ENCODE assay signal across 1 cellular context in the genomic region with DNA sequence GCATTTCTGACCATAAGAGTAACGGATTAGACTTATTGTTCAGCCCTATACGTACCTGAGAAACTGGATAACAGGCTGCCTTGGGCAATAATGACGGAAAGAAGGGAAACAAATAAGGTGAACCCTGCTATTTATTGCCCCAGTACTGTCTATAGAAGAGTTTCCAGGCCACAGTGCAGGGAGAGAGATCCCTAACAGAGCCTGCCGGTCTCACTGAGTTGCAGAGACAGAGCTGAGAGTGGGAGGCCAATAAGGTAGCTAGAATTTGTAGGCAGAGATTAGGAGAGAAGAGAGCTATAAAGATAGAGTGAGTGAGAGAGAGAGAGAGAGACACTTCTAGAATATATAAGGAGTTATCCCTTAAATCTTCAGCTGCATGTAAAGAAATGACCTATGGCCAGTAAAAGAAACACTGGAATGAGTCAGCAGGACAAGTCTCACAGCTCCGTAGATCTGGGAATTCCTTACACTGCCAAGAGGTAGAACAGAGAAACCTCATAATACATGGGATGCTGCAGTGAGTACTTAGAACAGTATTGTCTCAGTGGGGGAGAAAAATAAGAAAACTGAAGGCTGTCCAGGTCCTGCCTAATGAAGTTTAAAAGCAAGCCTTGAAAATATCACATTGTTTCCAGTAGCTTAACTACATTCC.
TF ChIP-seq lines count a peak whose summit lies in the region.

No MANE protein-coding gene starts in this region.

TF ChIP-seq in H1, 55 proteins besides CTCF, POLR2A, EP300 and RAD21:
- TF ChIP-seq KDM1A (IDR thresholded peaks at IDR 0.05; ENCODE audit: borderline replicate concordance, low read length) (no peak), KDM5A (IDR thresholded peaks at IDR 0.05; ENCODE audit: low read length) (no peak), MAFK (IDR thresholded peaks at IDR 0.05; ENCODE audit: low read depth, low read length) (0 out of 2 replicates have a peak, but pooled peaks have one; percentile 17), RFX5 (IDR thresholded peaks at IDR 0.05; ENCODE audit: borderline replicate concordance, low read depth, low read length) (no peak), CBX5 (IDR thresholded peaks at IDR 0.05; ENCODE audit: low read depth, low read length) (no peak)
- TF ChIP-seq, protein P1, sequence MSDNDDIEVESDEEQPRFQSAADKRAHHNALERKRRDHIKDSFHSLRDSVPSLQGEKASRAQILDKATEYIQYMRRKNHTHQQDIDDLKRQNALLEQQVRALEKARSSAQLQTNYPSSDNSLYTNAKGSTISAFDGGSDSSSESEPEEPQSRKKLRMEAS (IDR thresholded peaks at IDR 0.05) = no peak
- TF ChIP-seq, protein P2, sequence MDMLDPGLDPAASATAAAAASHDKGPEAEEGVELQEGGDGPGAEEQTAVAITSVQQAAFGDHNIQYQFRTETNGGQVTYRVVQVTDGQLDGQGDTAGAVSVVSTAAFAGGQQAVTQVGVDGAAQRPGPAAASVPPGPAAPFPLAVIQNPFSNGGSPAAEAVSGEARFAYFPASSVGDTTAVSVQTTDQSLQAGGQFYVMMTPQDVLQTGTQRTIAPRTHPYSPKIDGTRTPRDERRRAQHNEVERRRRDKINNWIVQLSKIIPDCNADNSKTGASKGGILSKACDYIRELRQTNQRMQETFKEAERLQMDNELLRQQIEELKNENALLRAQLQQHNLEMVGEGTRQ (IDR thresholded peaks at IDR 0.05; ENCODE audit: low read length) = no peak
